8 cellular contexts compared by ENCODE assay signal in the genomic region with DNA sequence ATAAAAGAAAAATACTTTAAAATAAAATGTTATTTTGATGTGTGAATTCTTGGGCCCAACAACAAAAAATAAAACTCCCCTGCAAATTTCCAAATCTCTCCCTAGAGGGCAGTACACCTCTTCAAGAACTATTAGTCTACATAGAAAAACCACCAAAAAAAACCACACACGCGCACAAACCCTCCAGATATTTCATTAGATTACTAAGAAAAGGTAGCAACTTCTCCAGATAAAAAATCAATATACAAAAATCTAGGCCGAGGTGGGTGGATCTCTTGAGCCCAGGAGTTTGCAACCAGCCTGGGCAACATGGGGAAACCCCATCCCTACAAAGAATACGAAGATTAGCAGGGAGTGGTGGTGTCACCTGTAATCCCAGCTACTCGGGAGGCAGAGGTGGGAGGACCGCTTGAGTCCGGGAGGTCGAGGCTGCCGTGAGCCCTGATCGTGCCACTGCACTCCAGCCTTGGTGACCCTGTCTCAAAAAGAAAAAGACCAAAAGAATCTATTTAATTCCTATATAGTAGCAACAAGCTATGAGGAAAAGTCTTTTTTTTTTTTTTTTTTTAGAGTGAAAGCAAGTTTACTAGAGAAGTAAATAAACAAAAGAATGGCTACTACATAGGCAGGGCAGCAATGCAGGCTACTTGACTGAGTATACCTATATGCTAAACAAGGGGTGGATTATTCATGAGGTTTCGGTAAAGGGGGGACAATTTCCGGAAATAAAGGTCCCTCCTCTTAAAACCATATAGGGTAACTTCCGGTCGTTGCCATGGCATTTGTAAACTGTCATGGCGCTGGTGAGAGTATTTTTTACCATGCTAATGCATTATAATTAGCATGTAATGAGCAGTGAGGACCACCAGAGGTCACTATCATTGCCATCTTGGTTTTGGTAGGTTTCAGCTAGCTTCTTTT. TPM values are rescaled to one million over a fixed set of nuclear protein-coding genes. Genes with fewer than 3 reads are reported as not detected.
DNase-seq lines count a peak whose midpoint lies in the region; ATAC-seq and TF ChIP-seq lines count a peak whose summit lies in the region.

No MANE protein-coding gene starts in this region.

- DNase-seq in Daoy (ENCODE audit: low read depth) (peak; percentile 88), RPMI7951 (ENCODE audit: low read depth) (peak; percentile 92), foreskin melanocyte (peak; percentile 90), thoracic aorta (ENCODE audit: low spot score) (peak; percentile 70)
- DNase-seq in activated effector memory CD4-positive, alpha-beta T cell treated with Interleukin-2 at 50 U/mL for 16 hours: peak; percentile 50

- H3K9me3 ChIP-seq in neuron (ENCODE audit: low read length) (no peaks in the 10 kb centered on the region), thoracic aorta (no peaks in the 10 kb centered on the region)

- peak overlapping the region; percentile 22 for H3K4me3 ChIP-seq in neuron (ENCODE audit: low read length)
- H3K4me3 ChIP-seq in thoracic aorta: peak overlapping the region; percentile 74

- ATAC-seq in GM21825 (IDR thresholded peaks at IDR 0.05; ENCODE audit: unreplicated experiment): peak; percentile 79
- ATAC-seq in thoracic aorta (ENCODE audit: insufficient number of reproducible peaks, low FRiP score, low read depth): peak; percentile 96

- H3K27me3 ChIP-seq in neuron (ENCODE audit: insufficient read depth, low read length) (no peaks in the 10 kb centered on the region), thoracic aorta (replicated peaks; ENCODE audit: insufficient read depth) (no peaks in the 10 kb centered on the region)

- H3K4me1 ChIP-seq in neuron (ENCODE audit: insufficient read depth, low read length) (peaks cover 8% of the 10 kb centered on the region), thoracic aorta (ENCODE audit: control insufficient read depth in 1 of 2, low read depth in 2 of 2) (peaks cover 0 to 3% of the 10 kb centered on the region in 2 donors)

- H3K36me3 ChIP-seq in neuron (ENCODE audit: insufficient read depth, low read length): no peaks in the 10 kb centered on the region
- H3K36me3 ChIP-seq in thoracic aorta: no peaks in the 10 kb centered on the region

- TF ChIP-seq CTCF in LNCAP (IDR thresholded peaks at IDR 0.05) (peak; percentile 63), thoracic aorta (IDR thresholded peaks at IDR 0.05) (peak; percentile 62)

- H2AFZ ChIP-seq in neuron (ENCODE audit: low read depth, low read length): peak overlapping the region; percentile 22

- H3K27ac ChIP-seq in thoracic aorta: peak overlapping the region in 1 of 2 donors; percentile 3

RNA-seq across cellular contexts. Expression of a gene that starts 13.1 kb away (rescaled TPM):
- total RNA-seq in Daoy (2014; rRNA removed; shearing (Covaris generic)): not detected in 2 replicates
- not detected in 2 replicates for total RNA-seq in RPMI7951 (2014; rRNA removed; shearing (Covaris generic))
- 1 to 10 TPM in 1 of 2 donors, not detected in 1; 1.4 TPM for total RNA-seq in thoracic aorta

RNA-seq across cellular contexts. Expression of a gene that starts 19.5 kb away (rescaled TPM):
- total RNA-seq in Daoy (2014; rRNA removed; shearing (Covaris generic)): 2.7 and 5.5 TPM in 2 replicates
- 10.7 and 12.4 TPM in 2 replicates for total RNA-seq in RPMI7951 (2014; rRNA removed; shearing (Covaris generic))
- total RNA-seq in thoracic aorta: 10 to 100 TPM in 1 of 2 donors, 1 to 10 TPM in 1; 9.5 to 20.8 TPM

RNA-seq across cellular contexts. Expression of a gene that starts 55.4 kb away (rescaled TPM):
- total RNA-seq in Daoy (2014; rRNA removed; shearing (Covaris generic)): not detected in 2 replicates
- not detected in 2 replicates for total RNA-seq in RPMI7951 (2014; rRNA removed; shearing (Covaris generic))
- not detected for total RNA-seq in thoracic aorta
